Comparison of ENCODE assay signal across 8 cellular contexts in the genomic region with DNA sequence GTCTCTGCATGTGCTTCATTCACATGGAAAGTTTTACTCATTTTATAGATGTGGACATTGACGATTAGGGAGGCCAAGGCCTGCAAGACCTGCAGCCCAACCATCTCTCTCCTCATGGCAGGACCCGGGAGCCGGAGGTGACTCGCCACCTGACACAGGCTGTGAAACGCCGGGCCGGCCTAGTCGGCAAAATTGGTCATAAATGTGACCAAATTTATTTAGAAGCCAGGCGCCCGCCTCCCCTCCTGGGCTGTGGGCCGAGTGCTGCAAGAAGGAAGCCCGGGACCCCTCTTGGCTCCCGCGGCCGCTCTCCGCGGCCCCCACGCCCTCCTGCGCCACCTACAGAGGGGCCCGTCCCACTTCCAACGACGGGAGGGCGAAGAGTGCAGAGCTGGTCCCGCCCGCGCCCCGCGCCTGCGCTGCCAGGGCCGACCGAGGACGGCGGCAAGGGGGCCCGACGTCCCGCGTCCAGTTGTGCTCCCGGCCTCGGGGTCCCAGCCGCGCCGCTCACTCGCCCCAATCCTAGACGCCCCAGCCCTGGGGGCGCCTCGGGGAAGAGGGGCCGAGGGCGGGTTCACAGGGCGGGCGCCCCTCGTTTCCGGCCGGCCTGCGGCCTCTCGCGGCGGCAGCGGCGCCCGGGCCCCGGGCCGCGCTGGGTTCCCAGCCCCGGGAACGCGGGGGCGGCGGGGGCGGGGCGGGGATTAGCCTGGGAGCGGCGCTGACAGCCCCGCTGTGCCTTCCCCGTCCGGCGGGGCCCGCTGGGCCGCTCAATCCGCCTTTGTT. TPM values are rescaled to one million over a fixed set of nuclear protein-coding genes. Genes with fewer than 3 reads are reported as not detected.
DNase-seq lines count a peak whose midpoint lies in the region; ATAC-seq and TF ChIP-seq lines count a peak whose summit lies in the region.

No MANE protein-coding gene starts in this region.

- ATAC-seq in naive thymus-derived CD4-positive, alpha-beta T cell = peak; percentile 45
- no peak for ATAC-seq in HG02623 (IDR thresholded peaks at IDR 0.05; ENCODE audit: unreplicated experiment)
- no peak for ATAC-seq in GM19324 (IDR thresholded peaks at IDR 0.05; ENCODE audit: low FRiP score, unreplicated experiment)

- H3K36me3 Mint-ChIP-seq in naive thymus-derived CD4-positive, alpha-beta T cell = no peaks in the 10 kb centered on the region

- no peaks in the 10 kb centered on the region for H3K9me3 ChIP-seq in naive thymus-derived CD4-positive, alpha-beta T cell (ENCODE audit: control insufficient read depth in 2 of 3, low read length in 3 of 3)

- H3K4me3 ChIP-seq in epithelial cell of esophagus (ENCODE audit: low read length) = peak overlapping the region; percentile 26
- H3K4me3 ChIP-seq in naive thymus-derived CD4-positive, alpha-beta T cell (ENCODE audit: low read length) = no peak overlapping the region

- H3K9me3 Mint-ChIP-seq in naive thymus-derived CD4-positive, alpha-beta T cell = no peaks in the 10 kb centered on the region

- H3K4me3 Mint-ChIP-seq in naive thymus-derived CD4-positive, alpha-beta T cell = peak overlapping the region in 9 of 10 donors; percentile 52 to 77 (median 68)

- peak; percentile 20 for DNase-seq in DMS79 (lab: John Stamatoyannopoulos, UW)
- DNase-seq in HT-29 (ENCODE audit: low spot score) = peak; percentile 28
- peak; percentile 54 for DNase-seq in SW480 (ENCODE audit: low spot score)
- DNase-seq in epithelial cell of esophagus (ENCODE audit: low read depth) = peak; percentile 41
- DNase-seq in naive thymus-derived CD4-positive, alpha-beta T cell = peak in 1 of 9 donors; percentile 49
- no peak for DNase-seq in SKM-1 (lab: John Stamatoyannopoulos, UW; ENCODE audit: unreplicated experiment)

- no peak overlapping the region for H3K27ac Mint-ChIP-seq in naive thymus-derived CD4-positive, alpha-beta T cell

- H3K36me3 ChIP-seq in naive thymus-derived CD4-positive, alpha-beta T cell (ENCODE audit: control insufficient read depth in 2 of 3, insufficient read depth in 3 of 3, low read length in 3 of 3) = no peaks in the 10 kb centered on the region

- H3K4me1 ChIP-seq in naive thymus-derived CD4-positive, alpha-beta T cell (ENCODE audit: control insufficient read depth in 2 of 2, insufficient read depth in 2 of 2, low read length in 2 of 2) = peaks cover 0 to 6% of the 10 kb centered on the region in 2 donors

- peaks cover 0 to 11% of the 10 kb centered on the region in 2 donors for H3K27me3 ChIP-seq in naive thymus-derived CD4-positive, alpha-beta T cell (ENCODE audit: control insufficient read depth in 2 of 2, insufficient read depth in 2 of 2, low read length in 2 of 2)

- intact Hi-C loops in naive thymus-derived CD4-positive, alpha-beta T cell (cut with micrococcal nuclease) = no loop called here

- H3K27ac ChIP-seq in naive thymus-derived CD4-positive, alpha-beta T cell (ENCODE audit: low read depth, low read length) = no peak overlapping the region

- CTCF ChIA-PET in naive thymus-derived CD4-positive, alpha-beta T cell (lab: Charles Lee) = no interaction called here

- peaks cover 0 to 20% (median 11%) of the 10 kb centered on the region in 7 donors for H3K4me1 Mint-ChIP-seq in naive thymus-derived CD4-positive, alpha-beta T cell

- peaks cover 6 to 62% (median 21%) of the 10 kb centered on the region in 5 donors for H3K27me3 Mint-ChIP-seq in naive thymus-derived CD4-positive, alpha-beta T cell

- no peak for TF ChIP-seq CTCF in epithelial cell of esophagus (IDR thresholded peaks at IDR 0.05; ENCODE audit: insufficient read depth, low read depth, low read length, missing control alignments)

- POLR2A ChIA-PET in naive thymus-derived CD4-positive, alpha-beta T cell (lab: Charles Lee) = no interaction called here

RNA-seq across cellular contexts. Expression of a gene that starts 47.5 kb away (rescaled TPM):
- total RNA-seq in HT-29 (2014; rRNA removed; shearing (Covaris generic)) = 0.08 TPM in 2 replicates
- under 1 TPM in 1 of 5 experiments, not detected in 4; 0.24 TPM for total RNA-seq in naive thymus-derived CD4-positive, alpha-beta T cell
- under 1 TPM in 1 of 2 donors, not detected in 1; 0.07 TPM for polyA plus RNA-seq in naive thymus-derived CD4-positive, alpha-beta T cell
